Comparison of ENCODE assay signal across 12 cellular contexts in genomic region chr2:32937602-32938450, GRCh38. TPM values are rescaled to one million over a fixed set of nuclear protein-coding genes. Genes with fewer than 3 reads are reported as not detected.
DNase-seq lines count a peak whose midpoint lies in the region; TF ChIP-seq lines count a peak whose summit lies in the region.
"Had no signal": no experiment of that assay in that cellular context is flagged by ENCODE, and none has a peak within 500 bp of the region (broad histone marks: within the 10 kb centered on the region; RNA-seq: fewer than 3 reads in every experiment).

No MANE protein-coding gene starts in this region.

- H3K79me1 ChIP-seq in trophoblast cell (ENCODE audit: low read length) = peaks cover 13% of the 10 kb centered on the region

- CTCF ChIA-PET in RWPE1 (lab: Yijun Ruan, JAX) = no interaction called here
- CTCF ChIA-PET in activated CD4-positive, alpha-beta T cell treated with anti-CD3 and anti-CD28 coated beads, Interleukin-2, amount 10 ng/mL, durations not matched to agents 7 days and 5 days (lab: Charles Lee) = no interaction called here

- H2AFZ ChIP-seq in trophoblast cell (ENCODE audit: insufficient read depth, low read length, poor library complexity) = no peak overlapping the region

- no peaks in the 10 kb centered on the region for H3K36me3 Mint-ChIP-seq in HFFc6 (ENCODE audit: low read depth)
- no peaks in the 10 kb centered on the region for H3K36me3 Mint-ChIP-seq in activated CD4-positive, alpha-beta T cell treated with anti-CD3 and anti-CD28 coated beads, Interleukin-2, amount 10 ng/mL, durations not matched to agents 7 days and 5 days (ENCODE audit: low read depth)

- H3K4me3 Mint-ChIP-seq in HFFc6 = peak overlapping the region; percentile 44; the same call in 1 of the 2 replicates
- H3K4me3 Mint-ChIP-seq in activated CD4-positive, alpha-beta T cell treated with anti-CD3 and anti-CD28 coated beads, Interleukin-2, amount 10 ng/mL, durations not matched to agents 7 days and 5 days = no peak overlapping the region
- H3K4me3 Mint-ChIP-seq: stimulated activated naive CD8-positive, alpha-beta T cell treated with anti-CD3 and anti-CD28 coated beads, Interleukin-15, Interleukin-2, amounts not matched to agents 100 ng/mL and 50 ng/mL, for 24 hours had no signal

- DNase-seq in HFFc6 = peak; percentile 9
- DNase-seq in RWPE1 (ENCODE audit: low spot score) = peak; percentile 41
- DNase-seq in fibroblast of pulmonary artery (ENCODE audit: low read depth) = peak; percentile 25
- peak; percentile 85 to 90 for DNase-seq in trophoblast cell
- DNase-seq in activated CD4-positive, alpha-beta T cell treated with anti-CD3 and anti-CD28 coated beads, Interleukin-2, amount 10 ng/mL, durations not matched to agents 7 days and 5 days = no peak
- no peak for DNase-seq in NCI-H345 treated with DMSO at 0.1 percent for 48 hours (lab: John Stamatoyannopoulos, UW; ENCODE audit: unreplicated experiment)
- no peak for DNase-seq in stimulated activated CD4-positive, alpha-beta T cell treated with anti-CD3 and anti-CD28 coated beads, Interleukin-2, amount 100 ng/mL, for 48 hours
- DNase-seq in amniotic stem cell (lab: John Stamatoyannopoulos, UW) = no peak
- DNase-seq: cortex of kidney, heart left ventricle, NCI-H1092 treated with DMSO at 0.1 percent for 48 hours had no signal

- H3K4me1 ChIP-seq in trophoblast cell (ENCODE audit: control insufficient read depth in 1 of 2, insufficient read depth in 2 of 2, low read length in 2 of 2) = peaks cover 10 to 18% of the 10 kb centered on the region in 2 experiments

- H3K9me3 ChIP-seq in trophoblast cell (ENCODE audit: insufficient read depth, low read depth, low read length) = no peaks in the 10 kb centered on the region
- H3K9me3 ChIP-seq: heart left ventricle had no signal

- no peaks in the 10 kb centered on the region for H3K9me3 Mint-ChIP-seq in HFFc6
- no peaks in the 10 kb centered on the region for H3K9me3 Mint-ChIP-seq in activated CD4-positive, alpha-beta T cell treated with anti-CD3 and anti-CD28 coated beads, Interleukin-2, amount 10 ng/mL, durations not matched to agents 7 days and 5 days
- H3K9me3 Mint-ChIP-seq: stimulated activated naive CD8-positive, alpha-beta T cell treated with anti-CD3 and anti-CD28 coated beads, Interleukin-15, Interleukin-2, amounts not matched to agents 100 ng/mL and 50 ng/mL, for 24 hours had no signal

- H3K27me3 Mint-ChIP-seq in HFFc6 (ENCODE audit: insufficient read depth) = no peaks in the 10 kb centered on the region; the same call in 1 of the 2 replicates
- peaks cover 12% of the 10 kb centered on the region for H3K27me3 Mint-ChIP-seq in activated CD4-positive, alpha-beta T cell treated with anti-CD3 and anti-CD28 coated beads, Interleukin-2, amount 10 ng/mL, durations not matched to agents 7 days and 5 days

- H3K36me3 ChIP-seq in trophoblast cell (ENCODE audit: control insufficient read depth in 1 of 2, insufficient read depth in 2 of 2, low read length in 2 of 2) = no peaks in the 10 kb centered on the region
- H3K36me3 ChIP-seq: heart left ventricle had no signal

- H3K27ac ChIP-seq in RWPE1 (no peak overlapping the region), trophoblast cell (ENCODE audit: low read depth, low read length) (peak overlapping the region; percentile 52)
- H3K27ac ChIP-seq: heart left ventricle had no signal

- H3K23ac ChIP-seq in trophoblast cell (ENCODE audit: low read length) = no peak overlapping the region

- H3K4me3 ChIP-seq in fibroblast of pulmonary artery (replicated peaks; ENCODE audit: low read depth, low read length) (no peak overlapping the region), trophoblast cell (ENCODE audit: low read depth, low read length) (no peak overlapping the region)
- H3K4me3 ChIP-seq: heart left ventricle had no signal

- TF ChIP-seq CTCF in HFFc6 (IDR thresholded peaks at IDR 0.05) = no peak
- TF ChIP-seq CTCF in RWPE1 (conservative IDR thresholded peaks at IDR 0.05; ENCODE audit: low read depth) = no peak
- no peak for TF ChIP-seq CTCF in fibroblast of pulmonary artery (IDR thresholded peaks at IDR 0.05; ENCODE audit: low read length, missing control alignments)

- H2BK120ac ChIP-seq in trophoblast cell (ENCODE audit: insufficient read depth, low read length, poor library complexity) = peak overlapping the region; percentile 95

- H3K4me1 Mint-ChIP-seq in HFFc6 (ENCODE audit: low read depth) = peaks cover 25% of the 10 kb centered on the region
- no peaks in the 10 kb centered on the region for H3K4me1 Mint-ChIP-seq in activated CD4-positive, alpha-beta T cell treated with anti-CD3 and anti-CD28 coated beads, Interleukin-2, amount 10 ng/mL, durations not matched to agents 7 days and 5 days

- no peaks in the 10 kb centered on the region for H3K27me3 ChIP-seq in trophoblast cell (ENCODE audit: insufficient read depth, low read length)

- H3K4ac ChIP-seq in trophoblast cell (ENCODE audit: low read depth, low read length) = peak overlapping the region; percentile 93

- no peak overlapping the region for H4K12ac ChIP-seq in trophoblast cell (ENCODE audit: low read depth, low read length)

- POLR2A ChIA-PET in RWPE1 (lab: Yijun Ruan, JAX; ENCODE audit: low non-redundant PET) = no interaction called here
- POLR2A ChIA-PET in activated CD4-positive, alpha-beta T cell treated with anti-CD3 and anti-CD28 coated beads, Interleukin-2, amount 10 ng/mL, durations not matched to agents 7 days and 5 days (lab: Charles Lee) = no interaction called here

- no CpG with 5 or more reads among the region's 13 CpGs for WGBS in trophoblast cell (ENCODE audit: extremely low coverage, insufficient coverage, insufficient read length)

- H4K91ac ChIP-seq in trophoblast cell (ENCODE audit: low read depth, low read length) = peak overlapping the region; percentile 95

- H3K79me2 ChIP-seq in trophoblast cell (ENCODE audit: control insufficient read depth, insufficient read depth, low read length, poor library complexity) = no peaks in the 10 kb centered on the region

- H2AK5ac ChIP-seq in trophoblast cell (ENCODE audit: low read length) = peak overlapping the region; percentile 98

- peak overlapping the region; percentile 87 for H3K14ac ChIP-seq in trophoblast cell (ENCODE audit: low read length)

- peak overlapping the region; percentile 86 for H4K8ac ChIP-seq in trophoblast cell (ENCODE audit: low read depth, low read length)

- peak overlapping the region; percentile 43 for H3K4me2 ChIP-seq in trophoblast cell (ENCODE audit: low read length)

- peak overlapping the region; percentile 81 for H2BK5ac ChIP-seq in trophoblast cell (ENCODE audit: low read depth, low read length, poor library complexity)

- peak overlapping the region; percentile 90 for H3K18ac ChIP-seq in trophoblast cell (ENCODE audit: low read length)

- H3K27ac Mint-ChIP-seq in HFFc6 = no peak overlapping the region
- H3K27ac Mint-ChIP-seq in activated CD4-positive, alpha-beta T cell treated with anti-CD3 and anti-CD28 coated beads, Interleukin-2, amount 10 ng/mL, durations not matched to agents 7 days and 5 days = no peak overlapping the region
- H3K27ac Mint-ChIP-seq: stimulated activated naive CD8-positive, alpha-beta T cell treated with anti-CD3 and anti-CD28 coated beads, Interleukin-15, Interleukin-2, amounts not matched to agents 100 ng/mL and 50 ng/mL, for 24 hours had no signal

- no peak overlapping the region for H3K9ac ChIP-seq in trophoblast cell (ENCODE audit: low read length)

- peak overlapping the region; percentile 99 for H2BK12ac ChIP-seq in trophoblast cell (ENCODE audit: low read length)

RNA-seq across cellular contexts. Expression of gene LTBP1, which starts 8.9 kb away (rescaled TPM):
- 100 to 1,000 TPM; 260 to 409 (median 335) TPM for total RNA-seq in HFFc6 (2021; fragmentation: NEBNext Ultra II Directional; extraction: Animal tissue kit (Norgen Biotek cat#: 25700))
- 26.6 and 27.0 TPM in 2 replicates for polyA plus RNA-seq in trophoblast cell (2013)
- under 1 TPM; 0.17 to 0.27 TPM for total RNA-seq in activated CD4-positive, alpha-beta T cell treated with anti-CD3 and anti-CD28 coated beads, Interleukin-2, amount 10 ng/mL, durations not matched to agents 7 days and 5 days

Comparison
In these comparisons a context has a peak if more than half of its experiments do, and no peak if none do; other contexts are left out.
1. DNase-seq: peak in HFFc6 (single experiment), RWPE1 (single experiment), fibroblast of pulmonary artery (single experiment) and trophoblast cell (2 of 2); none in activated CD4-positive, alpha-beta T cell treated with anti-CD3 and anti-CD28 coated beads, Interleukin-2, amount 10 ng/mL, durations not matched to agents 7 days and 5 days (single experiment), NCI-H345 treated with DMSO at 0.1 percent for 48 hours (single experiment), stimulated activated CD4-positive, alpha-beta T cell treated with anti-CD3 and anti-CD28 coated beads, Interleukin-2, amount 100 ng/mL, for 48 hours (0 of 2) and amniotic stem cell (single experiment).
2. RNA of gene LTBP1, which starts 8.9 kb away (total RNA-seq): 260 to 409 TPM in HFFc6; 0.17 to 0.27 TPM in activated CD4-positive, alpha-beta T cell treated with anti-CD3 and anti-CD28 coated beads, Interleukin-2, amount 10 ng/mL, durations not matched to agents 7 days and 5 days; every median in the first group is over 100 times any median in the second.